ENCODE assay signal across 1 cellular context in the genomic region with DNA sequence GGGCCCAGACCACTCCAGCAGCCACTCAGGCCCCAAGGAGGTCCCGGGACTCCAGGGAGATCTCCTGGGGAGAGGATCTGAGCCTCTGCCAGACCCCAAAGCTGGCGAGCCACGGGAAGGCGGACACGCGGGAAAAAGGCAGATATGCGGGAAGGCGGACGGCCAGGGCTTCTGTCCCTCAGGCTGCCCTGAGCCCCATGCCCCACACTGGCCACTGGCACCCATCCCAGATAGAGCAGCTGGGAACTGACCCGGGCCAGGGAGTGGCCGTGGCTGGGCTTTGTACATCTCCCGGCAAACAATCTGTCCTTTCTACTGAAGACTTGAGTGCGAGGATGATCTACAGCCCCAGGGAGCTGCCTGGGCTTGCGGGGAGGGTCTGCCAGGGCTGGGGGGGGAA.
TF ChIP-seq lines count a peak whose summit lies in the region.

No MANE protein-coding gene starts in this region.

TF ChIP-seq in H1, 55 proteins besides CTCF, POLR2A, EP300 and RAD21 (continued from another document):
- TF ChIP-seq HDAC6 (IDR thresholded peaks at IDR 0.05; ENCODE audit: low read depth, low read length) (no peak), ZNF274 (IDR thresholded peaks at IDR 0.05; ENCODE audit: borderline replicate concordance, extremely low read depth, low read length) (no peak), SIX5 (IDR thresholded peaks at IDR 0.05; ENCODE audit: low read depth, low read length) (no peak), SP4 (IDR thresholded peaks at IDR 0.05; ENCODE audit: low read length) (no peak), BRCA1 (IDR thresholded peaks at IDR 0.05; ENCODE audit: low read depth, low read length) (no peak), RBBP5 (IDR thresholded peaks at IDR 0.05; ENCODE audit: borderline replicate concordance, low read depth, low read length) (no peak), POU5F1 (IDR thresholded peaks at IDR 0.05; ENCODE audit: low read depth, low read length) (no peak)
